In the genomic region with DNA sequence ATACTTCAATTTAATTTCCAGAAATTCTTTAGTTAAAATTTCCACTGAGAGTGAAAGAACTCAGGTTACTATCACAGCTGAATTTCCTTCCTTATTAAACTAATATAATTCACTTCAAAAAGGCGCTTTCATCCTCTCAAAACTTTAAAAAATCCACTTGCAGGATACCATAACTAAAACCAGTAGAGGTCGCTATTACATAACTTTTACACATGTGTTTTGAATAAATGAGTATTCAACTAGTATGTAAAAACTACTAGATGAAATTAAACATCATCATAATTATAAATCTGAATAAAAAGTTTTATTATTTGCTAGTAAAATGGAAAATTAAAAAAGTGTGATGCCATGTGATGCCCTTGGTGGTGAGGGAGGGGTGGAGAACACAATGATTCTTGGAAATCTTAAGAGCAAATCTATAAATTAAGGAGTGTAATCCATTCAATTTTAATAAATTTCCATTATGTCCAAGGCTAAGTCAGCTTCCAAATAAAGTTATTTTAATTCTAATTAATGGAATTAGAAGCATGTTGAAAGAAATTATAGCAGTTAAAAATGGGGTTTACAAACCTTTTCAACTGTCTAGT, we compare ENCODE assay signal across 8 cellular contexts.
DNase-seq lines count a peak whose midpoint lies in the region; TF ChIP-seq lines count a peak whose summit lies in the region.

No MANE protein-coding gene starts in this region.

- H3K56ac ChIP-seq in mesendoderm (ENCODE audit: low read length): no peak overlapping the region

- no peak overlapping the region for H4K8ac ChIP-seq in mesendoderm (ENCODE audit: low read depth, low read length)

- no peak overlapping the region for H3K23ac ChIP-seq in mesendoderm (ENCODE audit: low read length)

- no peak overlapping the region for H3K18ac ChIP-seq in mesendoderm (ENCODE audit: low read length)

- no peak overlapping the region for H2AK5ac ChIP-seq in mesendoderm (ENCODE audit: low read length)

- no peak overlapping the region for H3K4me2 ChIP-seq in mesendoderm (ENCODE audit: low read length)

- in situ Hi-C loops in Caki2 (cut with HindIII; ENCODE audit: low pct_unique_long_range_greater_than_20kb, low sequenced_read_pairs): loop anchor here (25.0 kb wide), 1 partner anchor 153 kb away; no protein-coding TSS in a partner anchor

- H3K9ac ChIP-seq in mesendoderm (ENCODE audit: low read length): no peak overlapping the region

- DNase-seq in Caki2 (ENCODE audit: low read depth) (peak; percentile 18), HL-60 (ENCODE audit: low read depth in 1 of 2, low spot score in 1 of 2) (peak in 1 of 2 experiments; percentile 13), NCI-H774 (lab: John Stamatoyannopoulos, UW) (peak; percentile 44), cerebellar cortex (ENCODE audit: low spot score) (peak; percentile 64), mesendoderm (peak; percentile 47), ecto neural progenitor cell (ENCODE audit: low spot score) (no peak), middle frontal gyrus (ENCODE audit: extremely low spot score, low spot score) (no peak)
- no peak for DNase-seq in stimulated activated CD4-positive, alpha-beta T cell treated with anti-CD3 and anti-CD28 coated beads, Interleukin-4, amount 100 ng/mL, for 24 hours

- no peak overlapping the region for H3K4ac ChIP-seq in mesendoderm (ENCODE audit: low read depth, low read length)

- H3K4me3 ChIP-seq in HL-60 (replicated peaks; ENCODE audit: insufficient read depth, low read length) (no peak overlapping the region), mesendoderm (ENCODE audit: low read length) (no peak overlapping the region)

- no peak overlapping the region for H4K5ac ChIP-seq in mesendoderm (ENCODE audit: low read length)

- H3K4me1 ChIP-seq in mesendoderm (ENCODE audit: control insufficient read depth, low read depth, low read length): no peaks in the 10 kb centered on the region

- H3K36me3 ChIP-seq in mesendoderm (ENCODE audit: control insufficient read depth, insufficient read depth, low read length): no peaks in the 10 kb centered on the region

- H3K79me1 ChIP-seq in mesendoderm (ENCODE audit: low read length): no peaks in the 10 kb centered on the region

- H3K27ac ChIP-seq in HL-60 (replicated peaks) (no peak overlapping the region), mesendoderm (ENCODE audit: low read depth, low read length) (no peak overlapping the region)

- H2BK120ac ChIP-seq in mesendoderm (ENCODE audit: low read depth, low read length): no peak overlapping the region

- H3K27me3 ChIP-seq in HL-60 (ENCODE audit: insufficient read depth, poor library complexity, severe bottlenecking) (no peaks in the 10 kb centered on the region), mesendoderm (ENCODE audit: insufficient read depth, low read length, poor library complexity) (no peaks in the 10 kb centered on the region)

- H3K79me2 ChIP-seq in mesendoderm (ENCODE audit: control insufficient read depth, insufficient read depth, low read length): no peaks in the 10 kb centered on the region

- WGBS in mesendoderm (ENCODE audit: extremely low coverage, insufficient coverage, low lambda C conversion rate): 100% methylated on average over 1 of the region's 2 CpGs

- no peak overlapping the region for H2BK5ac ChIP-seq in mesendoderm (ENCODE audit: low read length)

- TF ChIP-seq CTCF in HL-60 (IDR thresholded peaks at IDR 0.05; ENCODE audit: insufficient read depth, low read length): peak; percentile 11

- H2BK15ac ChIP-seq in mesendoderm (replicated peaks; ENCODE audit: low read depth): no peak overlapping the region

Comparison
In these comparisons a context has a peak if more than half of its experiments do, and no peak if none do; other contexts are left out.
1. DNase-seq: peak in Caki2 (single experiment), NCI-H774 (single experiment), cerebellar cortex (single experiment) and mesendoderm (single experiment); none in ecto neural progenitor cell (single experiment), middle frontal gyrus (single experiment) and stimulated activated CD4-positive, alpha-beta T cell treated with anti-CD3 and anti-CD28 coated beads, Interleukin-4, amount 100 ng/mL, for 24 hours (single experiment).